ENCODE assay signal across 17 cellular contexts in genomic region chr2:66370824-66371223, GRCh38.
DNase-seq lines count a peak whose midpoint lies in the region; ATAC-seq, FAIRE-seq and TF ChIP-seq lines count a peak whose summit lies in the region.
"Had no signal": no experiment of that assay in that cellular context is flagged by ENCODE, and none has a peak within 500 bp of the region (broad histone marks: within the 10 kb centered on the region; RNA-seq: fewer than 3 reads in every experiment).

No MANE protein-coding gene starts in this region.

- no peak for FAIRE-seq in D721Med (lab: Jason Lieb, UNC)

- no peaks in the 10 kb centered on the region for H3K36me3 Mint-ChIP-seq in CD8-positive, alpha-beta T cell
- H3K36me3 Mint-ChIP-seq: CD4-positive, CD25-positive, alpha-beta regulatory T cell had no signal

- H3K36me3 ChIP-seq in A673 (ENCODE audit: insufficient read depth, low read length, poor library complexity, severe bottlenecking), result no peaks in the 10 kb centered on the region
- H3K36me3 ChIP-seq in CD8-positive, alpha-beta T cell (ENCODE audit: insufficient read depth, low read length), result no peaks in the 10 kb centered on the region
- H3K36me3 ChIP-seq: BLaER1 treated with 17β-estradiol and CSF1 and Interleukin-3, amounts not matched to agents 10 nM and 100 nM had no signal

- H3K27me3 ChIP-seq in A673 (replicated peaks; ENCODE audit: insufficient read depth, low read depth, low read length, poor library complexity) (no peaks in the 10 kb centered on the region), dorsolateral prefrontal cortex (peaks cover 0 to 36% (median 6%) of the 10 kb centered on the region in 45 donors)
- H3K27me3 ChIP-seq in CD8-positive, alpha-beta T cell (ENCODE audit: insufficient read depth, low read length), result no peaks in the 10 kb centered on the region
- H3K27me3 ChIP-seq: BLaER1 treated with 17β-estradiol and CSF1 and Interleukin-3, amounts not matched to agents 10 nM and 100 nM had no signal

- no peaks in the 10 kb centered on the region for H3K9me3 ChIP-seq in A673 (ENCODE audit: low read depth, low read length, poor library complexity, severe bottlenecking)
- H3K9me3 ChIP-seq in CD8-positive, alpha-beta T cell (ENCODE audit: low read length), result no peaks in the 10 kb centered on the region
- H3K9me3 ChIP-seq: BLaER1 treated with 17β-estradiol and CSF1 and Interleukin-3, amounts not matched to agents 10 nM and 100 nM had no signal

- DNase-seq in A673 (ENCODE audit: low spot score) (peak; percentile 54), HT-29 (ENCODE audit: low spot score) (peak; percentile 12), RPMI7951 (ENCODE audit: low read depth) (peak; percentile 21), epithelial cell of esophagus (ENCODE audit: low read depth) (peak; percentile 4), D721Med (ENCODE audit: insufficient read length, low spot score) (no peak), dorsolateral prefrontal cortex (no peak)
- DNase-seq in CD8-positive, alpha-beta T cell, result no peak
- DNase-seq: 8988T; ACHN; Calu3; CD4-positive, CD25-positive, alpha-beta regulatory T cell; DND-41; H7; IMR-90 had no signal

- no peak overlapping the region for H3K4me3 Mint-ChIP-seq in CD8-positive, alpha-beta T cell
- H3K4me3 Mint-ChIP-seq: CD4-positive, CD25-positive, alpha-beta regulatory T cell; GM23338 had no signal

- TF ChIP-seq CTCF in A673 (conservative IDR thresholded peaks at IDR 0.05; ENCODE audit: low read depth, low read length), result no peak
- no peak for TF ChIP-seq CTCF in epithelial cell of esophagus (IDR thresholded peaks at IDR 0.05; ENCODE audit: insufficient read depth, low read depth, low read length, missing control alignments)
- TF ChIP-seq CTCF in D721Med (IDR thresholded peaks at IDR 0.05; ENCODE audit: insufficient read depth, missing control alignments), result no peak
- no peak for TF ChIP-seq CTCF in dorsolateral prefrontal cortex (IDR thresholded peaks at IDR 0.05 in 54 of 56, conservative IDR thresholded peaks at IDR 0.05 in 2 of 56; ENCODE audit: low read depth in 1 of 56, partially characterized antibody in 56 of 56)
- no peak for TF ChIP-seq CTCF in CD8-positive, alpha-beta T cell (IDR thresholded peaks at IDR 0.05)

- peaks cover 6% of the 10 kb centered on the region for H3K4me1 ChIP-seq in A673 (ENCODE audit: insufficient read depth, low read length, poor library complexity, severe bottlenecking)
- no peaks in the 10 kb centered on the region for H3K4me1 ChIP-seq in CD8-positive, alpha-beta T cell (ENCODE audit: insufficient read depth, low read length)
- H3K4me1 ChIP-seq: BLaER1 treated with 17β-estradiol and CSF1 and Interleukin-3, amounts not matched to agents 10 nM and 100 nM had no signal

- no peaks in the 10 kb centered on the region for H3K4me1 Mint-ChIP-seq in CD8-positive, alpha-beta T cell (ENCODE audit: low read depth)
- H3K4me1 Mint-ChIP-seq: CD4-positive, CD25-positive, alpha-beta regulatory T cell had no signal

- intact Hi-C loops in A673 (cut with micrococcal nuclease; ENCODE audit: unreplicated experiment) (no loop called here), dorsolateral prefrontal cortex (cut with DNase I) (no loop called here)
- intact Hi-C loops in CD8-positive, alpha-beta T cell (cut with DNase I, micrococcal nuclease), result no loop called here

- POLR2A ChIA-PET in A673 (lab: Charles Lee; ENCODE audit: low non-redundant PET), result no interaction called here
- POLR2A ChIA-PET in CD8-positive, alpha-beta T cell (lab: Charles Lee), result no interaction called here

- H3K27ac Mint-ChIP-seq in CD8-positive, alpha-beta T cell, result no peak overlapping the region
- H3K27ac Mint-ChIP-seq: CD4-positive, CD25-positive, alpha-beta regulatory T cell; GM23338 had no signal

- CTCF ChIA-PET in A673 (lab: Charles Lee), result no interaction called here
- CTCF ChIA-PET in CD8-positive, alpha-beta T cell (lab: Charles Lee), result no interaction called here

- H3K9me3 Mint-ChIP-seq in CD8-positive, alpha-beta T cell, result peaks cover 2% of the 10 kb centered on the region
- H3K9me3 Mint-ChIP-seq: GM23338 had no signal

- no TSS peak for BruUV-seq in A673 (replicated peaks; lab: Mats Ljungman, UMichigan)

- H3K27ac ChIP-seq in A673 (ENCODE audit: low read depth, low read length, poor library complexity, severe bottlenecking) (no peak overlapping the region), dorsolateral prefrontal cortex (no peak overlapping the region)
- no peak overlapping the region for H3K27ac ChIP-seq in CD8-positive, alpha-beta T cell (ENCODE audit: low read depth, low read length)
- H3K27ac ChIP-seq: BLaER1 treated with 17β-estradiol and CSF1 and Interleukin-3, amounts not matched to agents 10 nM and 100 nM had no signal

- ATAC-seq in CD8-positive, alpha-beta T cell, result no peak
- no peak for ATAC-seq in GM18870 (IDR thresholded peaks at IDR 0.05; ENCODE audit: unreplicated experiment)
- ATAC-seq: GM23338 had no signal

- H3K4me3 ChIP-seq in A673 (ENCODE audit: low read depth, low read length, poor library complexity, severe bottlenecking) (no peak overlapping the region), epithelial cell of esophagus (ENCODE audit: low read length) (no peak overlapping the region), dorsolateral prefrontal cortex (no peak overlapping the region)
- H3K4me3 ChIP-seq in CD8-positive, alpha-beta T cell (ENCODE audit: low read depth, low read length), result no peak overlapping the region
- H3K4me3 ChIP-seq: BLaER1 treated with 17β-estradiol and CSF1 and Interleukin-3, amounts not matched to agents 10 nM and 100 nM; GM23338 had no signal

- no peaks in the 10 kb centered on the region for H3K27me3 Mint-ChIP-seq in CD8-positive, alpha-beta T cell (ENCODE audit: low read depth)
- H3K27me3 Mint-ChIP-seq: CD4-positive, CD25-positive, alpha-beta regulatory T cell had no signal

Comparison
In these comparisons a context has a peak if more than half of its experiments do, and no peak if none do; other contexts are left out.
1. DNase-seq: peak in A673 (single experiment), HT-29 (single experiment), RPMI7951 (single experiment) and epithelial cell of esophagus (single experiment); none in D721Med (single experiment), dorsolateral prefrontal cortex (0 of 10) and CD8-positive, alpha-beta T cell (0 of 7).